In genomic region chr22:40679249-40679963, GRCh38 we compare ENCODE assay signal across 1 cellular context.
TF ChIP-seq lines count a peak whose summit lies in the region.

Gene MCHR1 (plus strand): TSS chr22:40679484. CDS start chr22:40679653, 169 bp downstream.

TF ChIP-seq in HepG2, 621 proteins besides CTCF, POLR2A, EP300 and RAD21 (continued from another document):
- TF ChIP-seq ZNF512B (CRISPR knock-in tag; IDR thresholded peaks at IDR 0.05; ENCODE audit: borderline replicate concordance) (peak; percentile 54; the same call in 1 of the 2 replicates), FOXO4 (CRISPR knock-in tag; conservative IDR thresholded peaks at IDR 0.05) (0 out of 2 replicates have a peak, but pooled peaks have one; percentile 85), ZFP90 (CRISPR knock-in tag; IDR thresholded peaks at IDR 0.05; ENCODE audit: borderline replicate concordance) (0 out of 2 replicates have a peak, but pooled peaks have one; percentile 45), ZNF292 (CRISPR knock-in tag; IDR thresholded peaks at IDR 0.05; ENCODE audit: borderline replicate concordance, low read depth) (peak; percentile 58; the same call in 1 of the 2 replicates), FOXO1 (CRISPR knock-in tag; IDR thresholded peaks at IDR 0.05) (no peak)
